Comparison of ENCODE assay signal across 12 cellular contexts in the genomic region with DNA sequence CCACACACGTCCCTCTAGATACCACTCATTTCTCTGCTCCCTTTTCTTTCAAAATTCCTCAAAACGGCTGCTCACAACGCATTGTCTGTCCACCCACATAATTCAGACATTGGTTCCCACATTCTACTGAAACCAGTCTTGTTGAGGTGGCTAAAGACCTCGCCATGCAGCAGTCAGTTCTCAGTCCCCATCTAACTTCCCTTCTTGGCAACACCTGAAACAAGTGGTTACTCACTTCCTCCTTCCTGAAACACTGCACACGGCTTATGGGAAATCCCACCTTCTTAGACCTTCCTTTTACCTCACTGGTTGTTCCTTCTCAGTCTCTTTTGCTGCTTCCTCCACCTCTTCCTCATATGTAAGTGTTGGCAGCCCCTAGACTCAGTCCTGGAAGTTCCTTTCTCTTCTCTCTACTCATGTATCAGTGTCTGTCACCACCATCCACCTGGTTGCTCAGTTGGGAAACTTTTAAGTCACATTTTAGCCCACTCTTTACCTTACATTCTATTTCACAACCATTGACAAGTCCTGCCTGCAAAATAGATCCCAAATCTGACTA.
DNase-seq lines count a peak whose midpoint lies in the region; ATAC-seq and TF ChIP-seq lines count a peak whose summit lies in the region.
"Had no signal": no experiment of that assay in that cellular context is flagged by ENCODE, and none has a peak within 500 bp of the region (broad histone marks: within the 10 kb centered on the region; RNA-seq: fewer than 3 reads in every experiment).

No MANE protein-coding gene starts in this region.

- TF ChIP-seq CTCF in GM06990 (IDR thresholded peaks at IDR 0.05; ENCODE audit: insufficient read depth, low read length, poor library complexity, severe bottlenecking) (no peak), uterus (IDR thresholded peaks at IDR 0.05) (no peak)

- peaks cover 6% of the 10 kb centered on the region for H3K4me1 Mint-ChIP-seq in T-helper 17 cell

- no peaks in the 10 kb centered on the region for H3K27me3 Mint-ChIP-seq in T-helper 17 cell

- H3K9me3 ChIP-seq in T-helper 17 cell (ENCODE audit: control insufficient read depth, low read length, poor library complexity, severe bottlenecking), result no peaks in the 10 kb centered on the region
- H3K9me3 ChIP-seq in uterus, result no peaks in the 10 kb centered on the region
- peaks cover 8% of the 10 kb centered on the region; the same call in 1 of the 2 replicates for H3K9me3 ChIP-seq in SJCRH30 (replicated peaks)
- H3K9me3 ChIP-seq: vagina had no signal

- H3K27ac Mint-ChIP-seq in T-helper 17 cell, result no peak overlapping the region
- H3K27ac Mint-ChIP-seq: CD8-positive, alpha-beta memory T cell had no signal

- H3K27me3 ChIP-seq in GM06990 (replicated peaks; ENCODE audit: control insufficient read depth, insufficient read depth, low read length) (no peaks in the 10 kb centered on the region), uterus (no peaks in the 10 kb centered on the region), SJCRH30 (no peaks in the 10 kb centered on the region)
- H3K27me3 ChIP-seq: cardiac muscle cell, vagina had no signal

- H3K4me3 ChIP-seq in GM06990 (replicated peaks; ENCODE audit: low read depth, low read length) (no peak overlapping the region), uterus (no peak overlapping the region), SJCRH30 (no peak overlapping the region)
- H3K4me3 ChIP-seq: cardiac muscle cell, skin epidermis, vagina had no signal

- peaks cover 2% of the 10 kb centered on the region for H3K36me3 Mint-ChIP-seq in T-helper 17 cell (ENCODE audit: low read depth)

- TF ChIP-seq POLR2A in uterus (IDR thresholded peaks at IDR 0.05), result no peak

- H3K4me1 ChIP-seq in uterus (peaks cover 0 to 5% of the 10 kb centered on the region in 2 donors), SJCRH30 (no peaks in the 10 kb centered on the region)
- H3K4me1 ChIP-seq: vagina had no signal

- no peak overlapping the region for H3K27ac ChIP-seq in uterus
- H3K27ac ChIP-seq in SJCRH30, result no peak overlapping the region
- H3K27ac ChIP-seq: cardiac muscle cell, vagina had no signal

- ATAC-seq in GM19324 (IDR thresholded peaks at IDR 0.05; ENCODE audit: low FRiP score, unreplicated experiment), result peak; percentile 92
- ATAC-seq in HG03025 (IDR thresholded peaks at IDR 0.05; ENCODE audit: low FRiP score, unreplicated experiment), result peak; percentile 88
- peak; percentile 50 for ATAC-seq in T-helper 17 cell
- ATAC-seq in SK-N-SH treated with all-trans-retinoic acid at 6 μM for 48 hours, result no peak

- DNase-seq in GM06990 (ENCODE audit: extremely low read depth, insufficient read length) (peak; percentile 49), T-helper 17 cell (no peak), uterus (no peak), NCI-H1436 (lab: John Stamatoyannopoulos, UW) (no peak), SJCRH30 (no peak)
- DNase-seq: CD8-positive, alpha-beta memory T cell had no signal

- intact Hi-C loops in uterus (cut with DNase I; ENCODE audit: low total_unique reads), result no loop called here

- H3K4me3 Mint-ChIP-seq in T-helper 17 cell, result peak overlapping the region; percentile 31

- H3K36me3 ChIP-seq in GM06990 (ENCODE audit: control insufficient read depth, insufficient read depth, low read length), result no peaks in the 10 kb centered on the region
- no peaks in the 10 kb centered on the region for H3K36me3 ChIP-seq in uterus
- peaks cover 47% of the 10 kb centered on the region for H3K36me3 ChIP-seq in SJCRH30
- H3K36me3 ChIP-seq: cardiac muscle cell, vagina had no signal

TF ChIP-seq in SK-N-SH treated with all-trans-retinoic acid at 6 μM for 48 hours, 23 proteins besides CTCF, POLR2A, EP300 and RAD21:
- TF ChIP-seq BACH2 (CRISPR knock-in tag; IDR thresholded peaks at IDR 0.05; ENCODE audit: borderline replicate concordance) (no peak), ZNF565 (CRISPR knock-in tag; conservative IDR thresholded peaks at IDR 0.05; ENCODE audit: low read depth) (no peak), TSHZ2 (CRISPR knock-in tag; IDR thresholded peaks at IDR 0.05) (no peak), ISL1 (CRISPR knock-in tag; IDR thresholded peaks at IDR 0.05) (no peak), ARNTL (CRISPR knock-in tag; IDR thresholded peaks at IDR 0.05; ENCODE audit: borderline replicate concordance, low read depth) (no peak), TCF4 (CRISPR knock-in tag; IDR thresholded peaks at IDR 0.05; ENCODE audit: borderline replicate concordance) (no peak), ZNF8 (CRISPR knock-in tag; IDR thresholded peaks at IDR 0.05) (no peak), ZNF70 (CRISPR knock-in tag; IDR thresholded peaks at IDR 0.05) (no peak), ZC3H10 (CRISPR knock-in tag; IDR thresholded peaks at IDR 0.05) (no peak), PPARA (CRISPR knock-in tag; IDR thresholded peaks at IDR 0.05; ENCODE audit: borderline replicate concordance) (no peak), CSDC2 (CRISPR knock-in tag; IDR thresholded peaks at IDR 0.05) (no peak), GLIS3 (CRISPR knock-in tag; IDR thresholded peaks at IDR 0.05) (no peak), TOX (CRISPR knock-in tag; IDR thresholded peaks at IDR 0.05; ENCODE audit: borderline replicate concordance) (no peak), POU6F1 (CRISPR knock-in tag; IDR thresholded peaks at IDR 0.05; ENCODE audit: borderline replicate concordance, low read depth) (no peak), ESRRG (CRISPR knock-in tag; IDR thresholded peaks at IDR 0.05) (no peak)
TF ChIP-seq in SK-N-SH treated with all-trans-retinoic acid at 6 μM for 48 hours: peak in this region for 0.
